Comparison of ENCODE assay signal across 34 cellular contexts in genomic region chrX:5390376-5390775, GRCh38.
"Had no signal": no experiment of that assay in that cellular context is flagged by ENCODE, and none has a peak within 500 bp of the region (broad histone marks: within the 10 kb centered on the region; RNA-seq: fewer than 3 reads in every experiment).

No MANE protein-coding gene starts in this region.

- H3K27ac ChIP-seq: KMS-11 had no signal

- H3K4me2 ChIP-seq: KMS-11 had no signal

- H3K4me3 ChIP-seq: MG63 had no signal

- H3K27me3 ChIP-seq: MG63 had no signal

- H3K9me3 ChIP-seq: MG63 had no signal

- H3K9ac ChIP-seq: KMS-11 had no signal

- DNase-seq: Karpas-422, Kasumi-1, KG1, MG63, MM.1S, MV-4-11, NCI-H1048, NCI-H1092, NCI-H1092 treated with DMSO at 0.1 percent for 48 hours, NCI-H1105, NCI-H1105 treated with DMSO at 0.1 percent for 48 hours, NCI-H1417 treated with DMSO at 0.1 percent for 48 hours, NCI-H1436, NCI-H1436 treated with DMSO at 0.1 percent for 48 hours, NCI-H146, NCI-H1694, NCI-H1694 treated with DMSO at 0.1 percent for 48 hours, NCI-H187, NCI-H187 treated with DMSO at 0.1 percent for 48 hours, NCI-H1930, NCI-H2029, NCI-H2029 treated with DMSO at 0.1 percent for 48 hours, NCI-H2081, NCI-H2081 treated with DMSO at 0.1 percent for 48 hours, NCI-H2107, NCI-H2171, NCI-H2171 treated with DMSO at 0.1 percent for 48 hours, NCI-H2227 treated with DMSO at 0.1 percent for 48 hours, NCI-H226, NCI-H345, NCI-H446, NCI-H446 treated with DMSO at 0.1 percent for 48 hours, NCI-H510A had no signal

- H3K36me3 ChIP-seq: MG63 had no signal
